8 cellular contexts compared by ENCODE assay signal in genomic region chr6:2765896-2766766, GRCh38. TPM values are rescaled to one million over a fixed set of nuclear protein-coding genes. Genes with fewer than 3 reads are reported as not detected.
DNase-seq lines count a peak whose midpoint lies in the region; ATAC-seq lines count a peak whose summit lies in the region.

No MANE protein-coding gene starts in this region.

- intact Hi-C loops in head of caudate nucleus (cut with DNase I): no loop called here
- intact Hi-C loops in posterior vena cava (cut with DNase I): no loop called here

- peak; percentile 28 for ATAC-seq in HG02610 (IDR thresholded peaks at IDR 0.05; ENCODE audit: unreplicated experiment)

- peak; percentile 8 for DNase-seq in SKM-1 treated with dmso at 0.1 percent for 144 hours (lab: John Stamatoyannopoulos, UW; ENCODE audit: unreplicated experiment)
- no peak for DNase-seq in SKM-1 (lab: John Stamatoyannopoulos, UW; ENCODE audit: unreplicated experiment)
- DNase-seq in NCI-H2227 (lab: John Stamatoyannopoulos, UW; ENCODE audit: unreplicated experiment): peak; percentile 64
- DNase-seq in activated gamma-delta T cell (lab: John Stamatoyannopoulos, UW): peak; percentile 57
- DNase-seq in head of caudate nucleus: peak in 35 of 42 donors; percentile 25 to 70 (median 45)
- DNase-seq in posterior vena cava (ENCODE audit: low spot score): peak; percentile 86
- no peak for DNase-seq in NCI-H345 treated with DMSO at 0.1 percent for 48 hours (lab: John Stamatoyannopoulos, UW; ENCODE audit: unreplicated experiment)

RNA-seq across cellular contexts. Expression of gene WRNIP1, which starts 0.9 kb away (rescaled TPM):
- 10 to 100 TPM; 21.7 to 26.1 TPM for total RNA-seq in posterior vena cava

RNA-seq across cellular contexts. Expression of gene MYLK4, which starts 15.4 kb away (rescaled TPM):
- total RNA-seq in posterior vena cava: under 1 TPM; 0.67 to 0.74 TPM

Comparison
In these comparisons a context has a peak if more than half of its experiments do, and no peak if none do; other contexts are left out.
1. DNase-seq: peak in SKM-1 treated with dmso at 0.1 percent for 144 hours (single experiment), NCI-H2227 (single experiment), activated gamma-delta T cell (single experiment), head of caudate nucleus (35 of 42) and posterior vena cava (single experiment); none in SKM-1 (single experiment) and NCI-H345 treated with DMSO at 0.1 percent for 48 hours (single experiment).